ENCODE assay signal across 1 cellular context in the genomic region with DNA sequence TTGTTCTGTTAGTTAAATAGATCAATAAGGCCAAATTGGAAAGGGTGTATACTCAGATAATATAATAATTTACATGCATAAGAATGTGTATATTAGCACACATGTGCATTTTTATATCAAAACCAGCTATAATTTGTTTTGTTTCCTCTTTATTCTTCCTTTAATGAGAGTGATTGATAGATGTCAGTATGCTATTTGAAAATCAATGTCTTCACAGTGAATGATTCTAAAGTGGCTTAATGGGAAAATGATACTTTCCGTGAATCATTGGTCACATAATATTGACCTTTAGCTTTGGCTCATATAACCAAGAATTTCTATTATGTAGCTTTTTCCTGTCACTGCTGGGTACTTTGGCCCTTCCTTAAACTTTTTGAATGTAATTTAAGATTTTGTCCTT.
A peak's percentile ranks its signal among the peaks of the same experiment; 100 is the strongest.
TF ChIP-seq lines count a peak whose summit lies in the region.

No MANE protein-coding gene starts in this region.

TF ChIP-seq in HEK293T, 16 proteins besides CTCF, POLR2A, EP300 and RAD21:
- TF ChIP-seq, protein P1, sequence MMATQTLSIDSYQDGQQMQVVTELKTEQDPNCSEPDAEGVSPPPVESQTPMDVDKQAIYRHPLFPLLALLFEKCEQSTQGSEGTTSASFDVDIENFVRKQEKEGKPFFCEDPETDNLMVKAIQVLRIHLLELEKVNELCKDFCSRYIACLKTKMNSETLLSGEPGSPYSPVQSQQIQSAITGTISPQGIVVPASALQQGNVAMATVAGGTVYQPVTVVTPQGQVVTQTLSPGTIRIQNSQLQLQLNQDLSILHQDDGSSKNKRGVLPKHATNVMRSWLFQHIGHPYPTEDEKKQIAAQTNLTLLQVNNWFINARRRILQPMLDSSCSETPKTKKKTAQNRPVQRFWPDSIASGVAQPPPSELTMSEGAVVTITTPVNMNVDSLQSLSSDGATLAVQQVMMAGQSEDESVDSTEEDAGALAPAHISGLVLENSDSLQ (IDR thresholded peaks at IDR 0.05): peak; percentile 73
- TF ChIP-seq BHLHE40 (IDR thresholded peaks at IDR 0.05; ENCODE audit: borderline replicate concordance): no peak
TF ChIP-seq in HEK293T: peak in this region for 1.
